In the genomic region with DNA sequence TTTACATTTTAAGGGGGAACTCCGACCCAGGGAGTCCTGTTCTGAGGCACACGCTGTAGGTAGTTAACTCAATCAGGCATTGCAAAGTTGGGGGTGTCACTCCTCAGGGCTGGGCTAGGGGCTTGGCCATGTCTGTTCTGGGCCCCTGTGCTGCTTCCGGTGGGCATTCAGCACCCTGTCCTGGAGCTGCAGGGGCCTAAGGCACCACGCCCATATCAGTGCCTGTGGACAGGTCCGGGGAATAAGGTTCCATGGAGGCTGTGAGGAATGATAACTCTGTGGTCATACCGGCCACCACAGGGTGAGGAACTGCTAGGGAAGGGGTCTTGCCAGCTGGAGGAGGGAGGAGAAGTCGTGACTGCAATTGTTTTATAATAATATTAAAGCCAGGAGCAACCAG, we compare ENCODE assay signal across 24 cellular contexts.
"Had no signal": no experiment of that assay in that cellular context is flagged by ENCODE, and none has a peak within 500 bp of the region (broad histone marks: within the 10 kb centered on the region; RNA-seq: fewer than 3 reads in every experiment).

No MANE protein-coding gene starts in this region.

- H3K36me3 ChIP-seq: colonic mucosa, neural progenitor cell, prostate gland, right atrium auricular region, thyroid gland had no signal

- H3K4me1 Mint-ChIP-seq: immature natural killer cell had no signal

- ATAC-seq: left ventricle myocardium superior; natural killer cell treated with Interleukin-12 subunit alpha and Interleukin-12 subunit beta and Interleukin-15 and Interleukin-18, amount 100 ng/mL, for 72 hours had no signal

- H3K27me3 ChIP-seq: colonic mucosa, neural progenitor cell, right atrium auricular region, thyroid gland had no signal

- H3K27ac ChIP-seq: colonic mucosa, esophagus muscularis mucosa, neural progenitor cell, parathyroid adenoma, prostate gland, right atrium auricular region, skin epidermis, stomach, thyroid gland had no signal

- H3K27ac Mint-ChIP-seq: dendritic cell treated with granulocyte-macrophage colony-stimulating factor and Interleukin-4, amounts not matched to agents 40 ng/mL and 50 ng/mL, for 4 days; immature natural killer cell; memory B cell; natural killer cell treated with Interleukin-12 subunit alpha and Interleukin-12 subunit beta and Interleukin-15 and Interleukin-18, amount 100 ng/mL, for 72 hours; neural progenitor cell had no signal

- H3K9ac ChIP-seq: neural progenitor cell, parathyroid adenoma had no signal

- H3K4me3 ChIP-seq: colonic mucosa, esophagus muscularis mucosa, lung, neural progenitor cell, prostate gland, right atrium auricular region, skin epidermis, stomach, thyroid gland had no signal

- H3K36me3 Mint-ChIP-seq: immature natural killer cell; memory B cell; natural killer cell treated with Interleukin-12 subunit alpha and Interleukin-12 subunit beta and Interleukin-15 and Interleukin-18, amount 100 ng/mL, for 72 hours had no signal

- H3K9me3 ChIP-seq: colonic mucosa, esophagus muscularis mucosa, prostate gland, right atrium auricular region, stomach, thyroid gland had no signal

- DNase-seq: caudate nucleus; colonic mucosa; effector CD8-positive, alpha-beta T cell; foreskin melanocyte; hypothalamus; immature natural killer cell; islet precursor cell; left ventricle myocardium superior; stimulated activated CD4-positive, alpha-beta T cell treated with anti-CD3 and anti-CD28 coated beads, Interleukin-15, amount 100 ng/mL, for 24 hours; stimulated activated CD4-positive, alpha-beta T cell treated with anti-CD3 and anti-CD28 coated beads, Interleukin-2, amount 100 ng/mL, for 48 hours; stimulated activated naive CD4-positive, alpha-beta T cell; stomach; thyroid gland; trophoblast cell had no signal

- H3K4me1 ChIP-seq: colonic mucosa, parathyroid adenoma, prostate gland, right atrium auricular region, thyroid gland had no signal

- H3K4me3 Mint-ChIP-seq: dendritic cell treated with granulocyte-macrophage colony-stimulating factor and Interleukin-4, amounts not matched to agents 40 ng/mL and 50 ng/mL, for 4 days; immature natural killer cell; memory B cell; natural killer cell treated with Interleukin-12 subunit alpha and Interleukin-12 subunit beta and Interleukin-15 and Interleukin-18, amount 100 ng/mL, for 72 hours; neural progenitor cell had no signal

- H3K9me3 Mint-ChIP-seq: dendritic cell treated with granulocyte-macrophage colony-stimulating factor and Interleukin-4, amounts not matched to agents 40 ng/mL and 50 ng/mL, for 4 days; memory B cell; natural killer cell treated with Interleukin-12 subunit alpha and Interleukin-12 subunit beta and Interleukin-15 and Interleukin-18, amount 100 ng/mL, for 72 hours; neural progenitor cell had no signal
